Comparison of ENCODE assay signal across 18 cellular contexts in the genomic region with DNA sequence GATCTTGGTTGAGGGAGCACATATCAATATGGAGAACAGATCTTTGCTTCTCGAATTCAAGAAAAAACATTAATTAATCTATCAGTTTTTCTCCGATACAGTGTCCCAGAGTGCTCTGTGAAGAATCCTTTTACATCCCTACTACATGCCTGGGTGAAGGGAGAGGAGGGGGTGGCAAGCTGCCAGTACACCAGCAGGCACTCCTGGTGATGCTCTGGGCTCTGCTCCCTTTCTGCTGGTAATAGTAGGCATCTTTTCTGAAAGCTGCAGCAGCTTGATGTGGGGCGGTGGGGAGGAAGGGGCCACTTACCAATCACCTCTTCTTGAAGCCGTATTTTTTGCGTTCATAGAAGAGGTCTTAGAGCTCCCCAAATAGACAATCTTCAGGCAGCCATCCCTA. TPM values are rescaled to one million over a fixed set of nuclear protein-coding genes. Genes with fewer than 3 reads are reported as not detected.
DNase-seq lines count a peak whose midpoint lies in the region; ATAC-seq and TF ChIP-seq lines count a peak whose summit lies in the region.
"Had no signal": no experiment of that assay in that cellular context is flagged by ENCODE, and none has a peak within 500 bp of the region (broad histone marks: within the 10 kb centered on the region; RNA-seq: fewer than 3 reads in every experiment).

No MANE protein-coding gene starts in this region.

- H3K4me1 Mint-ChIP-seq in activated CD4-positive, alpha-beta T cell treated with anti-CD3 and anti-CD28 coated beads for 36 hours, result peaks cover 50% of the 10 kb centered on the region
- peaks cover 72% of the 10 kb centered on the region for H3K4me1 Mint-ChIP-seq in activated CD8-positive, alpha-beta T cell treated with anti-CD3 and anti-CD28 coated beads, Interleukin-2, amount 10 ng/mL, durations not matched to agents 7 days and 5 days (ENCODE audit: low read depth)

- H3K27ac Mint-ChIP-seq in activated CD4-positive, alpha-beta T cell treated with anti-CD3 and anti-CD28 coated beads for 36 hours, result peak overlapping the region; percentile 52
- peak overlapping the region; percentile 81 for H3K27ac Mint-ChIP-seq in activated CD8-positive, alpha-beta T cell treated with anti-CD3 and anti-CD28 coated beads, Interleukin-2, amount 10 ng/mL, durations not matched to agents 7 days and 5 days
- H3K27ac Mint-ChIP-seq: activated B cell treated with CpG ODN at 0.5 μM for 24 hours had no signal

- no peak overlapping the region for H2AFZ ChIP-seq in osteoblast (ENCODE audit: low read length)

- POLR2A ChIA-PET in activated CD4-positive, alpha-beta T cell treated with anti-CD3 and anti-CD28 coated beads for 36 hours (lab: Charles Lee), result interaction anchor here (0.7 kb wide), 1 partner anchor 11 kb away, joined by 3 read pairs; no protein-coding TSS in a partner anchor
- POLR2A ChIA-PET in activated CD8-positive, alpha-beta T cell treated with anti-CD3 and anti-CD28 coated beads, Interleukin-2, amount 10 ng/mL, durations not matched to agents 7 days and 5 days (lab: Charles Lee), result interaction anchor here (1.3 kb wide), 1 partner anchor 27 kb away, joined by 7 read pairs; no protein-coding TSS in a partner anchor

- H3K9me3 Mint-ChIP-seq in activated CD4-positive, alpha-beta T cell treated with anti-CD3 and anti-CD28 coated beads for 36 hours (ENCODE audit: low read depth), result no peaks in the 10 kb centered on the region
- H3K9me3 Mint-ChIP-seq in activated CD8-positive, alpha-beta T cell treated with anti-CD3 and anti-CD28 coated beads, Interleukin-2, amount 10 ng/mL, durations not matched to agents 7 days and 5 days (ENCODE audit: insufficient read depth), result no peaks in the 10 kb centered on the region
- H3K9me3 Mint-ChIP-seq: activated B cell treated with CpG ODN at 0.5 μM for 24 hours had no signal

- no peaks in the 10 kb centered on the region for H3K27me3 Mint-ChIP-seq in activated CD4-positive, alpha-beta T cell treated with anti-CD3 and anti-CD28 coated beads for 36 hours
- no peaks in the 10 kb centered on the region for H3K27me3 Mint-ChIP-seq in activated CD8-positive, alpha-beta T cell treated with anti-CD3 and anti-CD28 coated beads, Interleukin-2, amount 10 ng/mL, durations not matched to agents 7 days and 5 days (ENCODE audit: low read depth)
- H3K27me3 Mint-ChIP-seq: activated B cell treated with CpG ODN at 0.5 μM for 24 hours had no signal

- CTCF ChIA-PET in activated CD4-positive, alpha-beta T cell treated with anti-CD3 and anti-CD28 coated beads for 36 hours (lab: Charles Lee), result interaction anchor here (0.7 to 2.0 kb wide), 5 partner anchors 18 to 56 kb away, joined by 3 to 7 read pairs (median 5); a partner anchor contains a TSS
- CTCF ChIA-PET in activated CD8-positive, alpha-beta T cell treated with anti-CD3 and anti-CD28 coated beads, Interleukin-2, amount 10 ng/mL, durations not matched to agents 7 days and 5 days (lab: Charles Lee), result interaction anchor here (1.1 to 4.8 kb wide), 3 partner anchors 15 to 34 kb away, joined by 3 to 27 read pairs (median 3); no protein-coding TSS in a partner anchor

- intact Hi-C loops in activated CD4-positive, alpha-beta T cell treated with anti-CD3 and anti-CD28 coated beads for 36 hours (cut with DNase I, micrococcal nuclease), result no loop called here
- intact Hi-C loops in posterior vena cava (cut with DNase I), result no loop called here

- H3K79me2 ChIP-seq in osteoblast (ENCODE audit: insufficient read depth, low read length), result no peaks in the 10 kb centered on the region

- H3K27ac ChIP-seq in osteoblast (ENCODE audit: low read depth, low read length), result no peak overlapping the region
- H3K27ac ChIP-seq: heart left ventricle, psoas muscle, upper lobe of left lung had no signal

- no peak overlapping the region for H3K4me2 ChIP-seq in osteoblast (ENCODE audit: insufficient read depth, low read length)

- peaks cover 12% of the 10 kb centered on the region for H3K4me1 ChIP-seq in osteoblast (ENCODE audit: insufficient read depth, low read length)
- H3K4me1 ChIP-seq: BE2C, psoas muscle had no signal

- in situ Hi-C loops in G401 (cut with HindIII; ENCODE audit: low sequenced_read_pairs), result no loop called here

- no peak for TF ChIP-seq CTCF in osteoblast (IDR thresholded peaks at IDR 0.05; ENCODE audit: extremely low read depth, low read depth, low read length)

- no peaks in the 10 kb centered on the region for H3K27me3 ChIP-seq in osteoblast (ENCODE audit: insufficient read depth, low read length)
- H3K27me3 ChIP-seq: BE2C, heart left ventricle, upper lobe of left lung had no signal

- ATAC-seq in activated CD4-positive, alpha-beta T cell treated with anti-CD3 and anti-CD28 coated beads for 36 hours, result no peak
- ATAC-seq in activated CD8-positive, alpha-beta T cell treated with anti-CD3 and anti-CD28 coated beads, Interleukin-2, amount 10 ng/mL, durations not matched to agents 7 days and 5 days, result no peak
- ATAC-seq: heart left ventricle, left cardiac atrium, psoas muscle, SK-N-SH treated with all-trans-retinoic acid at 6 μM for 48 hours had no signal

- no peak overlapping the region for H3K4me3 ChIP-seq in osteoblast (ENCODE audit: insufficient read depth, low read length)
- H3K4me3 ChIP-seq: heart left ventricle, psoas muscle, upper lobe of left lung had no signal

- peaks cover 20% of the 10 kb centered on the region for H3K36me3 Mint-ChIP-seq in activated CD4-positive, alpha-beta T cell treated with anti-CD3 and anti-CD28 coated beads for 36 hours (ENCODE audit: low read depth)
- H3K36me3 Mint-ChIP-seq in activated CD8-positive, alpha-beta T cell treated with anti-CD3 and anti-CD28 coated beads, Interleukin-2, amount 10 ng/mL, durations not matched to agents 7 days and 5 days (ENCODE audit: low read depth), result peaks cover 53% of the 10 kb centered on the region

- no peak for DNase-seq in activated CD4-positive, alpha-beta T cell treated with anti-CD3 and anti-CD28 coated beads for 36 hours
- DNase-seq in activated CD4-positive, alpha-beta T cell treated with anti-CD3 and anti-CD28 coated beads, Interleukin-2, amount 50 U/mL, for 4 hours, result no peak
- DNase-seq in G401 (ENCODE audit: low spot score) (peak; percentile 27), osteoblast (ENCODE audit: insufficient read length, low spot score, missing footprints) (peak; percentile 59), NCI-H526 treated with DMSO at 0.1 percent for 48 hours (lab: John Stamatoyannopoulos, UW) (no peak), posterior vena cava (ENCODE audit: low spot score) (no peak), DMS53 (lab: John Stamatoyannopoulos, UW) (no peak)
- no peak for DNase-seq in activated CD8-positive, alpha-beta T cell treated with anti-CD3 and anti-CD28 coated beads, Interleukin-2, amount 10 ng/mL, durations not matched to agents 7 days and 5 days
- DNase-seq: activated B cell treated with CpG ODN at 0.5 μM for 24 hours; activated effector memory CD4-positive, alpha-beta T cell treated with Interleukin-2 at 50 U/mL for 16 hours; BE2C; heart left ventricle; left cardiac atrium; NCI-H1436 treated with DMSO at 0.1 percent for 48 hours; psoas muscle; T1000; upper lobe of left lung had no signal

- no peaks in the 10 kb centered on the region for H3K36me3 ChIP-seq in osteoblast (ENCODE audit: insufficient read depth, low read length)
- H3K36me3 ChIP-seq: BE2C, heart left ventricle, upper lobe of left lung had no signal

- no peak overlapping the region for H3K4me3 Mint-ChIP-seq in activated CD4-positive, alpha-beta T cell treated with anti-CD3 and anti-CD28 coated beads for 36 hours
- no peak overlapping the region for H3K4me3 Mint-ChIP-seq in activated CD8-positive, alpha-beta T cell treated with anti-CD3 and anti-CD28 coated beads, Interleukin-2, amount 10 ng/mL, durations not matched to agents 7 days and 5 days
- H3K4me3 Mint-ChIP-seq: activated B cell treated with CpG ODN at 0.5 μM for 24 hours had no signal

- no peaks in the 10 kb centered on the region for H3K9me3 ChIP-seq in osteoblast (ENCODE audit: low read depth, low read length)
- H3K9me3 ChIP-seq: BE2C, heart left ventricle, psoas muscle, upper lobe of left lung had no signal

- H4K20me1 ChIP-seq in osteoblast (ENCODE audit: insufficient read depth, low read length), result no peaks in the 10 kb centered on the region

RNA-seq across cellular contexts. Expression of a gene that starts 30.7 kb away (rescaled TPM):
- total RNA-seq in activated CD4-positive, alpha-beta T cell treated with anti-CD3 and anti-CD28 coated beads for 36 hours, result 10 to 100 TPM; 19.4 to 21.2 TPM
- total RNA-seq in G401 (2014; rRNA removed; shearing (Covaris generic)), result 2.2 and 7.7 TPM in 2 replicates
- 10 to 100 TPM; 33.8 to 34.1 TPM for total RNA-seq in activated CD8-positive, alpha-beta T cell treated with anti-CD3 and anti-CD28 coated beads, Interleukin-2, amount 10 ng/mL, durations not matched to agents 7 days and 5 days
- total RNA-seq in osteoblast (0.36 and 0.88 TPM in 2 replicates), posterior vena cava (under 1 TPM; 0.29 to 0.93 TPM)

RNA-seq across cellular contexts. Expression of a gene that starts 40.2 kb away (rescaled TPM):
- 10 to 100 TPM; 21.6 to 33.2 TPM for total RNA-seq in activated CD4-positive, alpha-beta T cell treated with anti-CD3 and anti-CD28 coated beads for 36 hours
- 5.6 and 6.3 TPM in 2 replicates for total RNA-seq in G401 (2014; rRNA removed; shearing (Covaris generic))
- total RNA-seq in activated CD8-positive, alpha-beta T cell treated with anti-CD3 and anti-CD28 coated beads, Interleukin-2, amount 10 ng/mL, durations not matched to agents 7 days and 5 days, result 10 to 100 TPM; 44.8 to 50.8 TPM
- total RNA-seq in osteoblast (0.72 and 0.88 TPM in 2 replicates), posterior vena cava (1 to 10 TPM; 2.0 to 5.5 TPM)

RNA-seq across cellular contexts. Expression of a gene that starts 49.7 kb away (rescaled TPM):
- under 1 TPM; 0.19 to 0.27 TPM for total RNA-seq in activated CD4-positive, alpha-beta T cell treated with anti-CD3 and anti-CD28 coated beads for 36 hours
- total RNA-seq in G401 (2014; rRNA removed; shearing (Covaris generic)), result 0.12 and 0.37 TPM in 2 replicates
- under 1 TPM; 0.16 to 0.24 TPM for total RNA-seq in activated CD8-positive, alpha-beta T cell treated with anti-CD3 and anti-CD28 coated beads, Interleukin-2, amount 10 ng/mL, durations not matched to agents 7 days and 5 days
- total RNA-seq in osteoblast (0.72 and 0.88 TPM in 2 replicates), posterior vena cava (1 to 10 TPM in 1 of 2 donors, under 1 TPM in 1; 0.67 to 2.3 TPM)
- total RNA-seq: psoas muscle had no signal

RNA-seq across cellular contexts. Expression of a gene that starts 55.7 kb away (rescaled TPM):
- 10 to 100 TPM; 54.9 to 56.6 TPM for total RNA-seq in activated CD4-positive, alpha-beta T cell treated with anti-CD3 and anti-CD28 coated beads for 36 hours
- 5.8 and 21.8 TPM in 2 replicates for total RNA-seq in G401 (2014; rRNA removed; shearing (Covaris generic))
- 100 to 1,000 TPM in 1 of 2 experiments, 10 to 100 TPM in 1; 96.7 to 104 TPM for total RNA-seq in activated CD8-positive, alpha-beta T cell treated with anti-CD3 and anti-CD28 coated beads, Interleukin-2, amount 10 ng/mL, durations not matched to agents 7 days and 5 days
- total RNA-seq in osteoblast (4.7 and 6.5 TPM in 2 replicates), posterior vena cava (10 to 100 TPM in 1 of 2 donors, 1 to 10 TPM in 1; 8.3 to 11.4 TPM)

RNA-seq across cellular contexts. Expression of a gene that starts 59.1 kb away (rescaled TPM):
- 10 to 100 TPM; 10.7 to 11.4 TPM for total RNA-seq in activated CD4-positive, alpha-beta T cell treated with anti-CD3 and anti-CD28 coated beads for 36 hours
- 0.37 TPM in 2 replicates for total RNA-seq in G401 (2014; rRNA removed; shearing (Covaris generic))
- total RNA-seq in activated CD8-positive, alpha-beta T cell treated with anti-CD3 and anti-CD28 coated beads, Interleukin-2, amount 10 ng/mL, durations not matched to agents 7 days and 5 days, result 10 to 100 TPM; 10.0 to 10.6 TPM
- total RNA-seq in osteoblast (under 0.01 and 0.29 TPM in 2 replicates), posterior vena cava (1 to 10 TPM; 2.9 to 3.7 TPM)

Comparison
In these comparisons a context has a peak if more than half of its experiments do, and no peak if none do; other contexts are left out.
1. DNase-seq: peak in G401 (single experiment) and osteoblast (single experiment); none in activated CD4-positive, alpha-beta T cell treated with anti-CD3 and anti-CD28 coated beads for 36 hours (single experiment), activated CD4-positive, alpha-beta T cell treated with anti-CD3 and anti-CD28 coated beads, Interleukin-2, amount 50 U/mL, for 4 hours (0 of 2), activated CD8-positive, alpha-beta T cell treated with anti-CD3 and anti-CD28 coated beads, Interleukin-2, amount 10 ng/mL, durations not matched to agents 7 days and 5 days (single experiment), NCI-H526 treated with DMSO at 0.1 percent for 48 hours (single experiment), posterior vena cava (single experiment) and DMS53 (single experiment).